Comparison of ENCODE assay signal across 27 cellular contexts in the genomic region with DNA sequence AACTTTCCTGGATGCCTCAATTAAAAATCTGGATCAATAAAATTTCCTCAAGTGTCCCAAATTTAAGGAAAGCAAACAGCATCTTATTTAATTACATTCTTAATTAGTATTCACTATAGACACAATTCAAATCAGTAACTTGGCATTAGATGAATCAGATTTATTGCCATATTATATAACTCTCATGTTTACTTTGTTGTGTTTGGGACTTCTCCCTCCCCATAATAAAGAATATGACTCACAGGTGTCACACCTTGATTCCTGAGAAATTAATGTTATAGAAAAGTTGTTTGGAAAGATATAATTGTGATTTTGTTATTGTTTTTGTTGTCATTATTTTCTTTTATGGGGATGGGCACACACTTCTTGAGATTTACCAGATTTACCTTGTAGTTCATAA. TPM values are rescaled to one million over a fixed set of nuclear protein-coding genes. Genes with fewer than 3 reads are reported as not detected.
"Had no signal": no experiment of that assay in that cellular context is flagged by ENCODE, and none has a peak within 500 bp of the region (broad histone marks: within the 10 kb centered on the region; RNA-seq: fewer than 3 reads in every experiment).

No MANE protein-coding gene starts in this region.

- DNase-seq: activated CD4-positive, alpha-beta memory T cell treated with anti-CD3 and anti-CD28 coated beads, Interleukin-2, amount 10 ng/mL, durations not matched to agents 7 days and 5 days; activated CD4-positive, alpha-beta T cell treated with anti-CD3 and anti-CD28 coated beads for 1 hour; activated CD4-positive, alpha-beta T cell treated with anti-CD3 and anti-CD28 coated beads for 48 hours; activated CD4-positive, CD25-positive, alpha-beta regulatory T cell; activated CD8-positive, alpha-beta memory T cell treated with anti-CD3 and anti-CD28 coated beads for 24 hours; activated CD8-positive, alpha-beta memory T cell treated with anti-CD3 and anti-CD28 coated beads, Interleukin-2, amount 10 ng/mL, durations not matched to agents 7 days and 5 days; activated CD8-positive, alpha-beta memory T cell treated with anti-CD3 and anti-CD28 coated beads, Interleukin-2, amount 50 U/mL, for 48 hours; activated effector memory CD4-positive, alpha-beta T cell treated with Interleukin-2 at 50 U/mL for 16 hours; activated naive CD4-positive, alpha-beta T cell treated with anti-CD3 and anti-CD28 coated beads, Interleukin-2, amount 10 ng/mL, durations not matched to agents 7 days and 5 days; activated naive CD8-positive, alpha-beta T cell treated with anti-CD3 and anti-CD28 coated beads, Interleukin-2, amount 50 U/mL, for 24 hours; activated T-cell treated with anti-CD3 and anti-CD28 coated beads, Interleukin-2, amount 50 U/mL, for 48 hours; anterior cingulate cortex; central memory CD4-positive, alpha-beta T cell; NCI-H1436 treated with DMSO at 0.1 percent for 48 hours; NCI-H1694 treated with DMSO at 0.1 percent for 48 hours; NCI-H2029; NCI-H345; NCI-H524 treated with DMSO at 0.1 percent for 48 hours; Right ventricle myocardium superior; SW 1271; T1000; WERI-Rb-1 had no signal

- H3K4me3 Mint-ChIP-seq: activated CD4-positive, alpha-beta memory T cell treated with anti-CD3 and anti-CD28 coated beads, Interleukin-2, amount 10 ng/mL, durations not matched to agents 7 days and 5 days; activated CD8-positive, alpha-beta memory T cell treated with anti-CD3 and anti-CD28 coated beads, Interleukin-2, amount 10 ng/mL, durations not matched to agents 7 days and 5 days; activated naive CD4-positive, alpha-beta T cell treated with anti-CD3 and anti-CD28 coated beads, Interleukin-2, amount 10 ng/mL, durations not matched to agents 7 days and 5 days; activated naive CD8-positive, alpha-beta T cell; activated naive CD8-positive, alpha-beta T cell treated with anti-CD3 and anti-CD28 coated beads, Interleukin-2, amount 50 U/mL, for 24 hours; brain had no signal

- H3K9me3 Mint-ChIP-seq: activated CD4-positive, alpha-beta memory T cell treated with anti-CD3 and anti-CD28 coated beads, Interleukin-2, amount 10 ng/mL, durations not matched to agents 7 days and 5 days; activated naive CD4-positive, alpha-beta T cell treated with anti-CD3 and anti-CD28 coated beads, Interleukin-2, amount 10 ng/mL, durations not matched to agents 7 days and 5 days; activated naive CD8-positive, alpha-beta T cell treated with anti-CD3 and anti-CD28 coated beads, Interleukin-2, amount 50 U/mL, for 24 hours had no signal

- H3K27me3 Mint-ChIP-seq: activated CD4-positive, alpha-beta memory T cell treated with anti-CD3 and anti-CD28 coated beads, Interleukin-2, amount 10 ng/mL, durations not matched to agents 7 days and 5 days; activated naive CD4-positive, alpha-beta T cell treated with anti-CD3 and anti-CD28 coated beads, Interleukin-2, amount 10 ng/mL, durations not matched to agents 7 days and 5 days; brain had no signal

- H3K36me3 Mint-ChIP-seq: activated CD8-positive, alpha-beta memory T cell treated with anti-CD3 and anti-CD28 coated beads, Interleukin-2, amount 10 ng/mL, durations not matched to agents 7 days and 5 days; activated naive CD4-positive, alpha-beta T cell treated with anti-CD3 and anti-CD28 coated beads, Interleukin-2, amount 10 ng/mL, durations not matched to agents 7 days and 5 days; activated naive CD8-positive, alpha-beta T cell had no signal

- H3K27ac Mint-ChIP-seq: activated CD4-positive, alpha-beta memory T cell treated with anti-CD3 and anti-CD28 coated beads, Interleukin-2, amount 10 ng/mL, durations not matched to agents 7 days and 5 days; activated CD8-positive, alpha-beta memory T cell treated with anti-CD3 and anti-CD28 coated beads, Interleukin-2, amount 10 ng/mL, durations not matched to agents 7 days and 5 days; activated naive CD4-positive, alpha-beta T cell treated with anti-CD3 and anti-CD28 coated beads, Interleukin-2, amount 10 ng/mL, durations not matched to agents 7 days and 5 days; activated naive CD8-positive, alpha-beta T cell; activated naive CD8-positive, alpha-beta T cell treated with anti-CD3 and anti-CD28 coated beads, Interleukin-2, amount 50 U/mL, for 24 hours; brain had no signal

- ATAC-seq: activated CD8-positive, alpha-beta memory T cell treated with anti-CD3 and anti-CD28 coated beads, Interleukin-2, amount 10 ng/mL, durations not matched to agents 7 days and 5 days; activated naive CD8-positive, alpha-beta T cell treated with anti-CD3 and anti-CD28 coated beads, Interleukin-2, amount 50 U/mL, for 24 hours had no signal

- H3K27ac ChIP-seq: WERI-Rb-1 had no signal

- H3K4me1 Mint-ChIP-seq: activated CD4-positive, alpha-beta memory T cell treated with anti-CD3 and anti-CD28 coated beads, Interleukin-2, amount 10 ng/mL, durations not matched to agents 7 days and 5 days; activated CD8-positive, alpha-beta memory T cell treated with anti-CD3 and anti-CD28 coated beads, Interleukin-2, amount 10 ng/mL, durations not matched to agents 7 days and 5 days; activated naive CD4-positive, alpha-beta T cell treated with anti-CD3 and anti-CD28 coated beads, Interleukin-2, amount 10 ng/mL, durations not matched to agents 7 days and 5 days; activated naive CD8-positive, alpha-beta T cell treated with anti-CD3 and anti-CD28 coated beads, Interleukin-2, amount 50 U/mL, for 24 hours had no signal

- H3K36me3 ChIP-seq: WERI-Rb-1 had no signal

RNA-seq across cellular contexts. Expression of a gene that starts 18.4 kb away (rescaled TPM):
- total RNA-seq: activated CD4-positive, alpha-beta memory T cell treated with anti-CD3 and anti-CD28 coated beads, Interleukin-2, amount 10 ng/mL, durations not matched to agents 7 days and 5 days; activated CD8-positive, alpha-beta memory T cell treated with anti-CD3 and anti-CD28 coated beads, Interleukin-2, amount 10 ng/mL, durations not matched to agents 7 days and 5 days; MCF 10A; T-helper 1 cell treated with Interleukin-12 subunit alpha and Interleukin-12 subunit beta and Interleukin-4 antibody, amounts not matched to agents 30 ng/mL and 1 ng/mL, for 36 hours; T-helper 2 cell treated with Interferon-gamma antibody and Interleukin-4, amounts not matched to agents 100 ng/mL and 5 ng/mL, for 36 hours had no signal
